Comparison of ENCODE assay signal across 8 cellular contexts in genomic region chr3:171810278-171811058, GRCh38. TPM values are rescaled to one million over a fixed set of nuclear protein-coding genes. Genes with fewer than 3 reads are reported as not detected.
DNase-seq lines count a peak whose midpoint lies in the region; TF ChIP-seq lines count a peak whose summit lies in the region.

A gene with protein sequence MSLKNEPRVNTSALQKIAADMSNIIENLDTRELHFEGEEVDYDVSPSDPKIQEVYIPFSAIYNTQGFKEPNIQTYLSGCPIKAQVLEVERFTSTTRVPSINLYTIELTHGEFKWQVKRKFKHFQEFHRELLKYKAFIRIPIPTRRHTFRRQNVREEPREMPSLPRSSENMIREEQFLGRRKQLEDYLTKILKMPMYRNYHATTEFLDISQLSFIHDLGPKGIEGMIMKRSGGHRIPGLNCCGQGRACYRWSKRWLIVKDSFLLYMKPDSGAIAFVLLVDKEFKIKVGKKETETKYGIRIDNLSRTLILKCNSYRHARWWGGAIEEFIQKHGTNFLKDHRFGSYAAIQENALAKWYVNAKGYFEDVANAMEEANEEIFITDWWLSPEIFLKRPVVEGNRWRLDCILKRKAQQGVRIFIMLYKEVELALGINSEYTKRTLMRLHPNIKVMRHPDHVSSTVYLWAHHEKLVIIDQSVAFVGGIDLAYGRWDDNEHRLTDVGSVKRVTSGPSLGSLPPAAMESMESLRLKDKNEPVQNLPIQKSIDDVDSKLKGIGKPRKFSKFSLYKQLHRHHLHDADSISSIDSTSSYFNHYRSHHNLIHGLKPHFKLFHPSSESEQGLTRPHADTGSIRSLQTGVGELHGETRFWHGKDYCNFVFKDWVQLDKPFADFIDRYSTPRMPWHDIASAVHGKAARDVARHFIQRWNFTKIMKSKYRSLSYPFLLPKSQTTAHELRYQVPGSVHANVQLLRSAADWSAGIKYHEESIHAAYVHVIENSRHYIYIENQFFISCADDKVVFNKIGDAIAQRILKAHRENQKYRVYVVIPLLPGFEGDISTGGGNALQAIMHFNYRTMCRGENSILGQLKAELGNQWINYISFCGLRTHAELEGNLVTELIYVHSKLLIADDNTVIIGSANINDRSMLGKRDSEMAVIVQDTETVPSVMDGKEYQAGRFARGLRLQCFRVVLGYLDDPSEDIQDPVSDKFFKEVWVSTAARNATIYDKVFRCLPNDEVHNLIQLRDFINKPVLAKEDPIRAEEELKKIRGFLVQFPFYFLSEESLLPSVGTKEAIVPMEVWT (minus strand): TSS chr3:171810483. CDS start chr3:171738051, 72,432 bp downstream.

- no peaks in the 10 kb centered on the region for H3K36me3 Mint-ChIP-seq in HFFc6 (ENCODE audit: low read depth)

- H3K4me1 ChIP-seq in liver (ENCODE audit: control insufficient read depth in 4 of 4, insufficient read depth in 4 of 4, low read length in 3 of 4), result peaks cover 2 to 33% (median 13%) of the 10 kb centered on the region in 4 donors

- peak within 1 kb of the TSS; percentile 86 for H3K4me3 Mint-ChIP-seq in HFFc6

- peak within 1 kb of the TSS; percentile 82 to 92 for H3K27ac ChIP-seq in liver (ENCODE audit: low read depth in 1 of 2, low read length in 2 of 2)

- peaks cover 66% of the 10 kb centered on the region for H3K4me1 Mint-ChIP-seq in HFFc6 (ENCODE audit: low read depth)

- no peaks in the 10 kb centered on the region for H3K9me3 Mint-ChIP-seq in HFFc6

- peak within 1 kb of the TSS; percentile 70 to 93 for H3K9ac ChIP-seq in liver (ENCODE audit: low read depth in 1 of 2, low read length in 2 of 2)

- no peak; the same call in 1 of the 2 replicates for TF ChIP-seq CTCF in HFFc6 (IDR thresholded peaks at IDR 0.05)
- TF ChIP-seq CTCF in liver (IDR thresholded peaks at IDR 0.05; ENCODE audit: low read depth, low read length, missing input control), result no peak

- peak; percentile 59 for DNase-seq in NCI-H748 (lab: John Stamatoyannopoulos, UW; ENCODE audit: unreplicated experiment)
- no peak for DNase-seq in NCI-H748 treated with DMSO at 0.1 percent for 48 hours (lab: John Stamatoyannopoulos, UW)
- peak; percentile 60 for DNase-seq in HFFc6
- peak; percentile 89 for DNase-seq in NCI-H1105 treated with DMSO at 0.1 percent for 48 hours (lab: John Stamatoyannopoulos, UW)
- DNase-seq in activated CD4-positive, alpha-beta T cell treated with anti-CD3 and anti-CD28 coated beads for 4 hours, result peak; percentile 13 to 22
- peak; percentile 73 for DNase-seq in ecto neural progenitor cell (ENCODE audit: low spot score)
- peak; percentile 17 to 20 for DNase-seq in stimulated activated CD4-positive, alpha-beta T cell treated with anti-CD3 and anti-CD28 coated beads, Interleukin-4, amount 100 ng/mL, for 48 hours (ENCODE audit: low read depth in 2 of 2)

- no peaks in the 10 kb centered on the region for H3K9me3 ChIP-seq in liver (ENCODE audit: control insufficient read depth in 4 of 4, low read length in 3 of 4)

- 5% methylated on average over 58 of the region's 58 CpGs for WGBS in liver

- no peaks in the 10 kb centered on the region for H3K27me3 ChIP-seq in liver (ENCODE audit: control insufficient read depth in 4 of 4, insufficient read depth in 4 of 4, low read length in 3 of 4)

- H3K36me3 ChIP-seq in liver (ENCODE audit: control insufficient read depth in 4 of 4, insufficient read depth in 3 of 4, low read depth in 1 of 4, low read length in 3 of 4), result no peaks in the 10 kb centered on the region

- H3K27me3 Mint-ChIP-seq in HFFc6 (ENCODE audit: insufficient read depth), result no peaks in the 10 kb centered on the region; the same call in 1 of the 2 replicates

- TF ChIP-seq RAD21 in liver (IDR thresholded peaks at IDR 0.05), result peak in 1 of 2 donors; percentile 27

- H3K27ac Mint-ChIP-seq in HFFc6, result peak within 1 kb of the TSS; percentile 91

- H3K4me3 ChIP-seq in liver (ENCODE audit: low read depth in 1 of 3, low read length in 3 of 3), result peak within 1 kb of the TSS; percentile 71 to 83 (median 77)

TF ChIP-seq in liver, 16 proteins besides CTCF, POLR2A, EP300 and RAD21:
- TF ChIP-seq SP1 (IDR thresholded peaks at IDR 0.05), result peak; percentile 27
- peak; percentile 8 for TF ChIP-seq TAF1 (conservative IDR thresholded peaks at IDR 0.05)
- TF ChIP-seq YY1 (IDR thresholded peaks at IDR 0.05), result peak; percentile 29
- TF ChIP-seq, protein P1, sequence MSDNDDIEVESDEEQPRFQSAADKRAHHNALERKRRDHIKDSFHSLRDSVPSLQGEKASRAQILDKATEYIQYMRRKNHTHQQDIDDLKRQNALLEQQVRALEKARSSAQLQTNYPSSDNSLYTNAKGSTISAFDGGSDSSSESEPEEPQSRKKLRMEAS (IDR thresholded peaks at IDR 0.05), result no peak
- peak; percentile 39 for TF ChIP-seq REST (IDR thresholded peaks at IDR 0.05)

RNA-seq across cellular contexts. Expression of the gene that starts here (rescaled TPM):
- total RNA-seq in HFFc6 (2021; fragmentation: NEBNext Ultra II Directional; extraction: Animal tissue kit (Norgen Biotek cat#: 25700)), result 1 to 10 TPM; 4.1 to 6.0 (median 5.3) TPM
- total RNA-seq in liver, result 10 to 100 TPM; 26.7 to 31.5 TPM
- polyA plus RNA-seq in liver, result 10 to 100 TPM in 1 of 2 donors, 1 to 10 TPM in 1; 4.9 to 10.5 TPM
